ENCODE assay signal across 9 cellular contexts in the genomic region with DNA sequence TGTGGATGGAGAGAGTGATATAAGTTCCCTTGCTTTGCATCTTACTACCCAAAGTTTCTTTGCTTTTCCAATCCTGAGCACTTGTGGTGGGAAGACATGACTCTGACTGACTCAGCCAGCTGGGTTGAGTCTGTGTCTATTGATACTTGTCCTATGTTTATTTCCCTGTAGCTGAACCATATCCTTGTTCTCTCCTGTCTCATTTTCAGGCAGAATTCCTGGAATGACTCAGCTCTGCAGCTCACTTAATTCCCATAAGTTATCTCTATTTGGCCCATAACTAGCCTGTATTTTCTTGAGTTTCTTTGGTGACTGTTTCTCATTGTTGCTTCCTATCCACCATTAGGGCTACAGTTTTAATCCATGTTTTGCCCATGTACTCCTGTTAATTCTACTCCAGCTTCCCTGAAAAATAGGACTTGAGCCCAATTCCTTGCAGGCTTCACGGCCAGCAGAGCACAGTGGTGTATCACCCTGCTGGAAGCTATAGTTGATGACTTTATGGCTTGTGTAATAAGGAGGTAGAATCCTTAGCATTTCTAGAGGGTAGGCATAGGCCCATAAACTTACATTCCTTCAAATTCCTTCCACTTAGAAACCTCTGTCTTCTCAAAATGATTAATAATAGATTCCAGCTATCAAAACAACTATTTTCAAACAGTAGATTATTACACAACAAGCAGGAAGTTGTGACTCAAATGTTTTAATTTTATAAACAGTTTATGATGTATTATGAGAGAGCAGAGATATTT.
DNase-seq lines count a peak whose midpoint lies in the region; ATAC-seq, FAIRE-seq and TF ChIP-seq lines count a peak whose summit lies in the region.
"Had no signal": no experiment of that assay in that cellular context is flagged by ENCODE, and none has a peak within 500 bp of the region (broad histone marks: within the 10 kb centered on the region; RNA-seq: fewer than 3 reads in every experiment).

No MANE protein-coding gene starts in this region.

- H3K9me3 ChIP-seq in kidney (ENCODE audit: control insufficient read depth in 1 of 2, low read length in 2 of 2) (no peaks in the 10 kb centered on the region), stomach smooth muscle (ENCODE audit: control insufficient read depth in 2 of 2, low read length in 2 of 2) (no peaks in the 10 kb centered on the region)

- H3K4me3 ChIP-seq in HFF-Myc (replicated peaks; ENCODE audit: low read depth, low read length) (no peak overlapping the region), cardiac fibroblast (replicated peaks in 1 of 2; ENCODE audit: low read depth in 2 of 2, low read length in 2 of 2) (no peak overlapping the region), kidney (ENCODE audit: low read length in 2 of 2) (no peak overlapping the region), stomach smooth muscle (ENCODE audit: low read length in 2 of 2) (no peak overlapping the region)

- DNase-seq in HFF-Myc (ENCODE audit: extremely low read depth, low read depth) = peak; percentile 78
- peak; percentile 84 to 95 for DNase-seq in cardiac fibroblast (ENCODE audit: low read depth in 2 of 2)
- DNase-seq in kidney = no peak
- no peak for DNase-seq in mesenteric fat pad (ENCODE audit: low spot score)
- DNase-seq: NCI-H1092 treated with DMSO at 0.1 percent for 48 hours had no signal

- H3K27me3 ChIP-seq in stomach smooth muscle (ENCODE audit: control insufficient read depth in 1 of 2, insufficient read depth in 2 of 2, low read length in 2 of 2) = no peaks in the 10 kb centered on the region

- H3K9ac ChIP-seq in kidney (ENCODE audit: low read length in 2 of 2) (no peak overlapping the region), stomach smooth muscle (ENCODE audit: low read length in 2 of 2) (no peak overlapping the region)

- ATAC-seq in GM18867 (IDR thresholded peaks at IDR 0.05; ENCODE audit: unreplicated experiment) = no peak
- no peak for ATAC-seq in GM19467 (IDR thresholded peaks at IDR 0.05; ENCODE audit: unreplicated experiment)
- ATAC-seq in HG03354 (IDR thresholded peaks at IDR 0.05; ENCODE audit: poor library complexity, severe bottlenecking, unreplicated experiment) = no peak

- H3K27ac ChIP-seq in kidney (ENCODE audit: low read depth in 2 of 2, low read length in 2 of 2) (peak overlapping the region; percentile 39 to 77), stomach smooth muscle (ENCODE audit: low read length) (peak overlapping the region; percentile 53)

- H3K4me1 ChIP-seq in kidney (ENCODE audit: control insufficient read depth in 1 of 2, insufficient read depth in 1 of 2, low read depth in 1 of 2, low read length in 2 of 2) (peaks cover 0 to 2% of the 10 kb centered on the region in 2 donors), stomach smooth muscle (ENCODE audit: control insufficient read depth, insufficient read depth, low read length) (peaks cover 8% of the 10 kb centered on the region)

- peak; percentile 77 for FAIRE-seq in kidney (lab: Jason Lieb, UNC)

- TF ChIP-seq CTCF in HFF-Myc (IDR thresholded peaks at IDR 0.05; ENCODE audit: low read depth, low read length, missing control alignments) (no peak), cardiac fibroblast (IDR thresholded peaks at IDR 0.05; ENCODE audit: low read depth, low read length) (peak; percentile 32), kidney (IDR thresholded peaks at IDR 0.05; ENCODE audit: borderline replicate concordance, extremely low read depth, insufficient read depth) (no peak)

- intact Hi-C loops in kidney (cut with DNase I) = no loop called here

- H3K36me3 ChIP-seq in kidney (ENCODE audit: control insufficient read depth in 1 of 2, insufficient read depth in 2 of 2, low read length in 2 of 2) = no peaks in the 10 kb centered on the region
- no peaks in the 10 kb centered on the region for H3K36me3 ChIP-seq in stomach smooth muscle (ENCODE audit: control insufficient read depth in 2 of 2, insufficient read depth in 2 of 2, low read length in 2 of 2)

Comparison
In these comparisons a context has a peak if more than half of its experiments do, and no peak if none do; other contexts are left out.
1. DNase-seq: peak in HFF-Myc (single experiment) and cardiac fibroblast (2 of 2); none in kidney (single experiment) and mesenteric fat pad (single experiment).